ENCODE assay signal across 32 cellular contexts in genomic region chr5:126143622-126144021, GRCh38.
DNase-seq lines count a peak whose midpoint lies in the region; ATAC-seq and TF ChIP-seq lines count a peak whose summit lies in the region.
"Had no signal": no experiment of that assay in that cellular context is flagged by ENCODE, and none has a peak within 500 bp of the region (broad histone marks: within the 10 kb centered on the region; RNA-seq: fewer than 3 reads in every experiment).

No MANE protein-coding gene starts in this region.

- TF ChIP-seq POLR2A in Peyer's patch (IDR thresholded peaks at IDR 0.05): no peak

- peaks cover 18% of the 10 kb centered on the region for H3K4me1 ChIP-seq in MM.1S (ENCODE audit: low read length)
- no peaks in the 10 kb centered on the region for H3K4me1 ChIP-seq in Peyer's patch
- H3K4me1 ChIP-seq: ascending aorta, parathyroid adenoma, right atrium auricular region had no signal

- DNase-seq in MM.1S (peak; percentile 81), Peyer's patch (no peak), NCI-H2081 treated with DMSO at 0.1 percent for 48 hours (lab: John Stamatoyannopoulos, UW) (no peak), glomerular visceral epithelial cell (ENCODE audit: extremely low spot score) (no peak)
- DNase-seq: activated CD4-positive, alpha-beta T cell treated with anti-CD3 and anti-CD28 coated beads for 1 hour; activated CD8-positive, alpha-beta T cell treated with anti-CD3 and anti-CD28 coated beads for 36 hours; cortex of kidney; DMS153; endodermal cell; foreskin melanocyte; GOT3; hippocampal formation; immature natural killer cell; Kasumi-1; left colon; mammary epithelial cell; MV-4-11; stimulated activated CD4-positive, alpha-beta T cell treated with anti-CD3 and anti-CD28 coated beads, Interleukin-2, amount 100 ng/mL, for 24 hours had no signal

- no peaks in the 10 kb centered on the region for H3K79me2 ChIP-seq in MM.1S (ENCODE audit: low read length)
- H3K79me2 ChIP-seq: parathyroid adenoma had no signal

- ATAC-seq in GM18511 (IDR thresholded peaks at IDR 0.05; ENCODE audit: unreplicated experiment): peak; percentile 71
- ATAC-seq in GM19351 (IDR thresholded peaks at IDR 0.05; ENCODE audit: unreplicated experiment): peak; percentile 49
- peak; percentile 64 for ATAC-seq in HG02938 (IDR thresholded peaks at IDR 0.05; ENCODE audit: unreplicated experiment)
- no peak for ATAC-seq in HG03108 (IDR thresholded peaks at IDR 0.05; ENCODE audit: unreplicated experiment)
- ATAC-seq: activated CD8-positive, alpha-beta T cell treated with anti-CD3 and anti-CD28 coated beads for 36 hours; activated T-helper 17 cell treated with anti-CD3 and anti-CD28 coated beads, Interleukin-2, amount 50 U/mL, for 72 hours; HepG2; left colon; SK-N-SH treated with all-trans-retinoic acid at 6 μM for 48 hours had no signal

- H3K27me3 ChIP-seq in MM.1S (replicated peaks; ENCODE audit: insufficient read depth, low read length): no peaks in the 10 kb centered on the region
- no peaks in the 10 kb centered on the region for H3K27me3 ChIP-seq in Peyer's patch
- H3K27me3 ChIP-seq: ascending aorta, cardiac muscle cell, esophagus muscularis mucosa, right atrium auricular region, tibial nerve had no signal

- TF ChIP-seq CTCF in MM.1S (IDR thresholded peaks at IDR 0.05; ENCODE audit: low read length) (no peak), Peyer's patch (IDR thresholded peaks at IDR 0.05) (no peak)

- H3K9me2 ChIP-seq in MM.1S (replicated peaks; ENCODE audit: insufficient read depth, low read length): no peaks in the 10 kb centered on the region

- H3K36me3 ChIP-seq in MM.1S (replicated peaks; ENCODE audit: insufficient read depth, low read length) (no peaks in the 10 kb centered on the region), Peyer's patch (no peaks in the 10 kb centered on the region)
- H3K36me3 ChIP-seq: ascending aorta, cardiac muscle cell, esophagus muscularis mucosa, right atrium auricular region, tibial nerve had no signal

- no peaks in the 10 kb centered on the region for H4K20me1 ChIP-seq in MM.1S (ENCODE audit: insufficient read depth, low read length)

- no peak overlapping the region for H3K9ac ChIP-seq in MM.1S (ENCODE audit: low read length)
- H3K9ac ChIP-seq: parathyroid adenoma had no signal

- H2AFZ ChIP-seq in MM.1S (ENCODE audit: low read length): no peak overlapping the region
- H2AFZ ChIP-seq: parathyroid adenoma had no signal

- peak overlapping the region; percentile 53; the same call in 1 of the 2 replicates for H3K4me2 ChIP-seq in MM.1S (ENCODE audit: low read depth, low read length)
- H3K4me2 ChIP-seq: smooth muscle cell had no signal

- H3F3A ChIP-seq in MM.1S (ENCODE audit: insufficient read depth, low read length): 0 out of 2 replicates have a peak, but pooled peaks cover 3% of the 10 kb centered on the region

- no peak overlapping the region for H3K4me3 ChIP-seq in MM.1S (ENCODE audit: low read length)
- H3K4me3 ChIP-seq in Peyer's patch: no peak overlapping the region
- H3K4me3 ChIP-seq: ascending aorta, cardiac muscle cell, esophagus muscularis mucosa, right atrium auricular region, smooth muscle cell, tibial nerve had no signal

- peak overlapping the region; percentile 61; the same call in 1 of the 2 replicates for H3K27ac ChIP-seq in MM.1S (ENCODE audit: low read length)
- H3K27ac ChIP-seq in Peyer's patch: no peak overlapping the region
- H3K27ac ChIP-seq: ascending aorta, cardiac muscle cell, esophagus muscularis mucosa, parathyroid adenoma, right atrium auricular region, tibial nerve had no signal

- H3K9me3 ChIP-seq in MM.1S (replicated peaks; ENCODE audit: insufficient read depth, low read length): no peaks in the 10 kb centered on the region
- H3K9me3 ChIP-seq in Peyer's patch: no peaks in the 10 kb centered on the region
- H3K9me3 ChIP-seq: ascending aorta, esophagus muscularis mucosa, right atrium auricular region, tibial nerve had no signal
